Comparison of ENCODE assay signal across 21 cellular contexts in the genomic region with DNA sequence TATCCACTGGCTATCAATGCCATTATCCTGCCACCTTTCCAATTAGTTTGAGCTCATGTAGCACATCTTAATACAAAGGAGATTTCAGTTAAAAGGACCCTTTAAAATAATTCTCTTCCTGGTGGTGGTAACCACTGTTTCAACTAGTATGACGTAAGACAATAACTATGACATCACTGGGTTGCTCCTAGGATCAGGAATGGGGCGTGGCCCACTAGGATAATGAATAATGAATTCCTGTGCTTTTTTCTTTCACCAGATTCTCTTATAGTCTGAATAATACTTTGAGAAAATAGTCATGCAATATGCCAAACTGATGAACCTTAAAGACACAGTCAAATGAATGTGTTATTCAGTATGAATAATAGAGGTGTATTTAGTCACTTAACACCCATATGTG. TPM values are rescaled to one million over a fixed set of nuclear protein-coding genes. Genes with fewer than 3 reads are reported as not detected.
DNase-seq lines count a peak whose midpoint lies in the region; TF ChIP-seq lines count a peak whose summit lies in the region.
"Had no signal": no experiment of that assay in that cellular context is flagged by ENCODE, and none has a peak within 500 bp of the region (broad histone marks: within the 10 kb centered on the region; RNA-seq: fewer than 3 reads in every experiment).

No MANE protein-coding gene starts in this region.

- no peaks in the 10 kb centered on the region for H3K27me3 ChIP-seq in mammary epithelial cell (ENCODE audit: insufficient read depth, low read length)
- no peaks in the 10 kb centered on the region for H3K27me3 ChIP-seq in breast epithelium

- no peak for TF ChIP-seq POLR2A in breast epithelium (IDR thresholded peaks at IDR 0.05)

- intact Hi-C loops in mammary epithelial cell (cut with micrococcal nuclease) = no loop called here
- intact Hi-C loops in breast epithelium (cut with DNase I; ENCODE audit: low total_unique reads) = no loop called here

- no peaks in the 10 kb centered on the region for H4K20me1 ChIP-seq in mammary epithelial cell (ENCODE audit: insufficient read depth, low read length)

- no peak overlapping the region for H3K27ac ChIP-seq in mammary epithelial cell (ENCODE audit: insufficient read depth, low read depth, low read length)
- no peak overlapping the region for H3K27ac ChIP-seq in breast epithelium
- H3K27ac ChIP-seq: 22Rv1, SK-N-MC had no signal

- H3K9me3 ChIP-seq in mammary epithelial cell (replicated peaks; ENCODE audit: insufficient read depth, low read length) (no peaks in the 10 kb centered on the region), breast epithelium (no peaks in the 10 kb centered on the region)

- DNase-seq in mammary epithelial cell (peak; percentile 37), breast epithelium (ENCODE audit: low spot score in 2 of 2) (no peak), SW480 (ENCODE audit: low spot score) (peak; percentile 20), fibroblast of pulmonary artery (ENCODE audit: low read depth) (peak; percentile 11), NCI-H2227 (lab: John Stamatoyannopoulos, UW; ENCODE audit: unreplicated experiment) (no peak), anterior cingulate cortex (lab: John Stamatoyannopoulos, UW) (no peak), SW 1271 (lab: John Stamatoyannopoulos, UW) (no peak), midbrain (lab: John Stamatoyannopoulos, UW) (no peak)
- DNase-seq: ACHN, GF-D8, Kasumi-1, NCI-H1092 treated with DMSO at 0.1 percent for 48 hours, NCI-H1436 treated with DMSO at 0.1 percent for 48 hours, NCI-H187 treated with DMSO at 0.1 percent for 48 hours, NCI-H2171 treated with DMSO at 0.1 percent for 48 hours, NCI-H446, NCI-H524 treated with DMSO at 0.1 percent for 48 hours, NCI-H774, SIG-M5 had no signal

- H3K79me2 ChIP-seq in mammary epithelial cell (ENCODE audit: insufficient read depth, low read length) = no peaks in the 10 kb centered on the region

- H2AFZ ChIP-seq in mammary epithelial cell (ENCODE audit: low read depth, low read length) = no peak overlapping the region

- 50% methylated on average over 2 of the region's 2 CpGs for WGBS in mammary epithelial cell (ENCODE audit: low coverage, missing lambda C conversion rate)

- in situ Hi-C loops in mammary epithelial cell (cut with MboI; ENCODE audit: low sequenced_read_pairs in 2 of 2) = no loop called here

- TF ChIP-seq CTCF in mammary epithelial cell (conservative IDR thresholded peaks at IDR 0.05 in 1 of 2, IDR thresholded peaks at IDR 0.05 in 1 of 2; ENCODE audit: extremely low read depth in 1 of 2, insufficient read depth in 1 of 2, low read depth in 1 of 2, low read length in 2 of 2) = no peak
- TF ChIP-seq CTCF in breast epithelium (IDR thresholded peaks at IDR 0.05) = no peak
- no peak for TF ChIP-seq CTCF in fibroblast of pulmonary artery (IDR thresholded peaks at IDR 0.05; ENCODE audit: low read length, missing control alignments)

- no peak overlapping the region for H3K4me3 ChIP-seq in mammary epithelial cell (replicated peaks in 1 of 3; ENCODE audit: insufficient read depth in 1 of 3, low read depth in 2 of 3, low read length in 3 of 3)
- no peak overlapping the region for H3K4me3 ChIP-seq in breast epithelium
- no peak overlapping the region for H3K4me3 ChIP-seq in fibroblast of pulmonary artery (replicated peaks; ENCODE audit: low read depth, low read length)
- H3K4me3 ChIP-seq: SK-N-MC had no signal

- dilution Hi-C loops in mammary epithelial cell (cut with HindIII; ENCODE audit: low sequenced_read_pairs) = no loop called here

- no peak overlapping the region for H3K4me2 ChIP-seq in mammary epithelial cell (ENCODE audit: insufficient read depth, low read depth, low read length)

- H3K9ac ChIP-seq in mammary epithelial cell (ENCODE audit: insufficient read depth, low read length) = no peak overlapping the region

- CTCF ChIA-PET in mammary epithelial cell (lab: Charles Lee; ENCODE audit: low non-redundant PET) = interaction anchor here (0.7 kb wide), 1 partner anchor 156 kb away, joined by 6 read pairs; no protein-coding TSS in a partner anchor

- no peaks in the 10 kb centered on the region for H3K4me1 ChIP-seq in mammary epithelial cell (ENCODE audit: insufficient read depth, low read length)
- no peaks in the 10 kb centered on the region for H3K4me1 ChIP-seq in breast epithelium

- no peaks in the 10 kb centered on the region for H3K36me3 ChIP-seq in mammary epithelial cell (ENCODE audit: insufficient read depth, low read length)
- H3K36me3 ChIP-seq in breast epithelium = no peaks in the 10 kb centered on the region

- BruUV-seq in mammary epithelial cell (replicated peaks; lab: Mats Ljungman, UMichigan) = no TSS peak

RNA-seq across cellular contexts. Expression of a gene that starts 10.6 kb away (rescaled TPM):
- 10 to 100 TPM; 28.8 to 33.9 TPM for total RNA-seq in mammary epithelial cell
- polyA plus RNA-seq in mammary epithelial cell = 18.3 TPM
- polyA minus RNA-seq in mammary epithelial cell = 19.2 TPM
- 10 to 100 TPM; 29.0 to 41.1 (median 37.7) TPM for total RNA-seq in breast epithelium

Comparison
In these comparisons a context has a peak if more than half of its experiments do, and no peak if none do; other contexts are left out.
1. DNase-seq: peak in mammary epithelial cell (single experiment), SW480 (single experiment) and fibroblast of pulmonary artery (single experiment); none in breast epithelium (0 of 2), NCI-H2227 (single experiment), anterior cingulate cortex (0 of 58), SW 1271 (0 of 2) and midbrain (single experiment).